13 cellular contexts compared by ENCODE assay signal in the genomic region with DNA sequence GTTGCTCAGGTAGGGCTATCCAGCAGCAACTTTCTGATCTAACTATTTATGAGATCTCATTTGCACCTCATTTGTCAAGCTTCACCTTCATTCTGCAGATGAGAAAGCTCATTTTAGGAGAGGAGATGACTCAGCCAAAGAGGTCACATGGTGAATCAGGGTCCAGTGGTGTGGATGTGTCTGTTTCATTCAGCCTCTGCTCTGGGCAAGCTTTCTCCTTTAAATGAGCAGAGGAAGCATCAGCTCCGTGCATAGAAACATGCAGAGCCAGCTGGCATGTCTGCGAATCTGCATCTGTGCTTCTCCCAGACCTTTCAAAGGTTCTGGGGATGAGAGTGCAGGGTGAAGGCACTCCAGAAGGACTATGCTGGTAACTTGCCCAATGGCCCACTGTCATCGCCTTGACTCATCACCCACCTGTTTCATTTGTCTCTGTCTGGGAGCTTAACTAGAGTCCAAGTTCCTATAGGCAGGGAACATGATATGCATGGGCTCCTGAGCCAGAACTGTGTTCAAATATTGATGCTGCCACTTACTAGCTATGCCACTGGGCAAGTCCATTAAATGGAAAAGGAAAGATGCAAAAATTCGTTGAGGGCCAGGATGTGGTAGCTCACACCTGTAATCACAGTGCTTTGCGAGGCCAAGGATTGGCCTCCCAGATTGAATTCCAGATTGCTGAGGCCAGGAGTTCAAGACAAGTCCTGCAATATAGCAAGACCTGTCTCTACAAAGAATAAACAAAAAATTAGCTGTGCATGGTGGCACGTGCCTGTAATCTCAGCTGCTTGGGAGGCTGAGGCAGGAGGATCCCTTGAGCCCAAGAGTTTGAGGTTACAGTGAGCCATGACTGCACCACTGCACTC.
DNase-seq lines count a peak whose midpoint lies in the region; ATAC-seq, FAIRE-seq and TF ChIP-seq lines count a peak whose summit lies in the region.
"Had no signal": no experiment of that assay in that cellular context is flagged by ENCODE, and none has a peak within 500 bp of the region (broad histone marks: within the 10 kb centered on the region; RNA-seq: fewer than 3 reads in every experiment).

No MANE protein-coding gene starts in this region.

- peak; percentile 15 for DNase-seq in DMS53 treated with DMSO at 0.1 percent for 48 hours (lab: John Stamatoyannopoulos, UW; ENCODE audit: unreplicated experiment)
- DNase-seq in MG63 = peak; percentile 87
- no peak for DNase-seq in WERI-Rb-1
- peak; percentile 65 for DNase-seq in kidney tubule cell (ENCODE audit: low spot score)
- DNase-seq in iPS-NIHi7 (ENCODE audit: extremely low spot score) = no peak
- no peak for DNase-seq in right atrium auricular region (ENCODE audit: low spot score)
- DNase-seq in frontal cortex (ENCODE audit: low spot score in 2 of 2) = no peak
- DNase-seq: activated naive CD8-positive, alpha-beta T cell treated with anti-CD3 and anti-CD28 coated beads for 36 hours; left ventricle myocardium superior; NCI-H1105 treated with DMSO at 0.1 percent for 48 hours; Peyer's patch had no signal

- no peaks in the 10 kb centered on the region for H3K9me3 ChIP-seq in MG63
- H3K9me3 ChIP-seq in WERI-Rb-1 (ENCODE audit: severe bottlenecking) = no peaks in the 10 kb centered on the region
- H3K9me3 ChIP-seq in right atrium auricular region = no peaks in the 10 kb centered on the region
- H3K9me3 ChIP-seq: BLaER1, Peyer's patch had no signal

- no peak for FAIRE-seq in frontal cortex (lab: Jason Lieb, UNC)

- TF ChIP-seq CTCF in WERI-Rb-1 (IDR thresholded peaks at IDR 0.05; ENCODE audit: low read depth, low read length) (no peak), right atrium auricular region (IDR thresholded peaks at IDR 0.05) (no peak)

- H3K27me3 ChIP-seq in MG63 (no peaks in the 10 kb centered on the region), WERI-Rb-1 (ENCODE audit: insufficient read depth, low read depth, severe bottlenecking) (no peaks in the 10 kb centered on the region), right atrium auricular region (no peaks in the 10 kb centered on the region)
- H3K27me3 ChIP-seq: BLaER1, Peyer's patch had no signal

- H3K27ac ChIP-seq in WERI-Rb-1 = peak overlapping the region; percentile 55
- no peak overlapping the region for H3K27ac ChIP-seq in right atrium auricular region
- H3K27ac ChIP-seq: BLaER1, Peyer's patch had no signal

- H3K4me1 ChIP-seq in right atrium auricular region = no peaks in the 10 kb centered on the region
- H3K4me1 ChIP-seq: Peyer's patch had no signal

- H3K36me3 ChIP-seq in MG63 (no peaks in the 10 kb centered on the region), WERI-Rb-1 (no peaks in the 10 kb centered on the region), right atrium auricular region (no peaks in the 10 kb centered on the region)
- H3K36me3 ChIP-seq: BLaER1, Peyer's patch had no signal

- no peak for ATAC-seq in HG03095 (IDR thresholded peaks at IDR 0.05; ENCODE audit: unreplicated experiment)
- ATAC-seq: left ventricle myocardium superior had no signal

- H3K4me3 ChIP-seq in MG63 = no peak overlapping the region
- no peak overlapping the region for H3K4me3 ChIP-seq in WERI-Rb-1 (ENCODE audit: low read depth, low read length)
- no peak overlapping the region for H3K4me3 ChIP-seq in right atrium auricular region
- H3K4me3 ChIP-seq: BLaER1, Peyer's patch had no signal

Comparison
In these comparisons a context has a peak if more than half of its experiments do, and no peak if none do; other contexts are left out.
1. DNase-seq: peak in DMS53 treated with DMSO at 0.1 percent for 48 hours (single experiment), MG63 (single experiment) and kidney tubule cell (single experiment); none in WERI-Rb-1 (single experiment), iPS-NIHi7 (single experiment), right atrium auricular region (single experiment) and frontal cortex (0 of 2).